10 cellular contexts compared by ENCODE assay signal in genomic region chr7:27172388-27172774, GRCh38. TPM values are rescaled to one million over a fixed set of nuclear protein-coding genes. Genes with fewer than 3 reads are reported as not detected.
DNase-seq lines count a peak whose midpoint lies in the region; ATAC-seq and TF ChIP-seq lines count a peak whose summit lies in the region.
"Had no signal": no experiment of that assay in that cellular context is flagged by ENCODE, and none has a peak within 500 bp of the region (broad histone marks: within the 10 kb centered on the region; RNA-seq: fewer than 3 reads in every experiment).

No MANE protein-coding gene starts in this region.

- H3K9me3 ChIP-seq in right cardiac atrium (ENCODE audit: control insufficient read depth, low read length) (no peaks in the 10 kb centered on the region), WERI-Rb-1 (ENCODE audit: severe bottlenecking) (peaks cover 8% of the 10 kb centered on the region)

- DNase-seq in right cardiac atrium (peak in 2 of 3 donors; percentile 4 to 11), left ventricle myocardium superior (no peak), WERI-Rb-1 (no peak), lower leg skin (ENCODE audit: low spot score in 2 of 2) (peak in 1 of 2 donors; percentile 88), inferior parietal cortex (ENCODE audit: extremely low spot score) (no peak), GM10266 (ENCODE audit: extremely low spot score) (no peak)
- DNase-seq: T-helper 9 cell had no signal

- H3K4me3 ChIP-seq in right cardiac atrium (ENCODE audit: low read length) (no peak overlapping the region), WERI-Rb-1 (ENCODE audit: low read depth, low read length) (peak overlapping the region; percentile 53), lower leg skin (ENCODE audit: low read depth, poor library complexity, severe bottlenecking) (peak overlapping the region; percentile 64), urinary bladder (ENCODE audit: low read depth, low read length) (peak overlapping the region; percentile 83)
- H3K4me3 ChIP-seq: GM12878 had no signal

- intact Hi-C loops in right cardiac atrium (cut with DNase I) = no loop called here
- intact Hi-C loops in left ventricle myocardium superior (cut with micrococcal nuclease) = no loop called here
- intact Hi-C loops in lower leg skin (cut with DNase I; ENCODE audit: low total_unique reads) = no loop called here

- TF ChIP-seq CTCF in WERI-Rb-1 (IDR thresholded peaks at IDR 0.05; ENCODE audit: low read depth, low read length) = no peak
- TF ChIP-seq CTCF in lower leg skin (IDR thresholded peaks at IDR 0.05) = no peak
- no peak for TF ChIP-seq CTCF in GM10266 (IDR thresholded peaks at IDR 0.05; ENCODE audit: control insufficient read depth, insufficient read depth, low read depth, missing control alignments)

- no peak for ATAC-seq in right cardiac atrium
- no peak for ATAC-seq in left ventricle myocardium superior
- no peak for ATAC-seq in GM19324 (IDR thresholded peaks at IDR 0.05; ENCODE audit: low FRiP score, unreplicated experiment)

- no peak overlapping the region for H3K27ac ChIP-seq in right cardiac atrium (ENCODE audit: low read length)
- H3K27ac ChIP-seq in WERI-Rb-1 = no peak overlapping the region
- peak overlapping the region; percentile 87 for H3K27ac ChIP-seq in urinary bladder (ENCODE audit: low read depth)

- H3K27me3 ChIP-seq in right cardiac atrium (ENCODE audit: control insufficient read depth, insufficient read depth) (no peaks in the 10 kb centered on the region), WERI-Rb-1 (ENCODE audit: insufficient read depth, low read depth, severe bottlenecking) (peaks cover 70% of the 10 kb centered on the region)

- TF ChIP-seq POLR2A in lower leg skin (IDR thresholded peaks at IDR 0.05) = no peak

- H3K36me3 ChIP-seq in WERI-Rb-1 = no peaks in the 10 kb centered on the region
- peaks cover 2% of the 10 kb centered on the region for H3K36me3 ChIP-seq in urinary bladder (ENCODE audit: insufficient read depth)

- H3K4me1 ChIP-seq in right cardiac atrium (ENCODE audit: control insufficient read depth, insufficient read depth, low read length) = no peaks in the 10 kb centered on the region
- H3K4me1 ChIP-seq in urinary bladder (ENCODE audit: insufficient read depth) = no peaks in the 10 kb centered on the region

- 10% methylated on average over 10 of the region's 10 CpGs for WGBS in right cardiac atrium
- 15 to 19% methylated on average over 10 of the region's 10 CpGs for WGBS in lower leg skin, 2 donors
- 11% methylated on average over 10 of the region's 10 CpGs for WGBS in urinary bladder

RNA-seq across cellular contexts. Expression of gene HOXA10, which starts 1.7 kb away (rescaled TPM):
- total RNA-seq in right cardiac atrium (not detected), left ventricle myocardium superior (not detected), lower leg skin (10 to 100 TPM in 1 of 4 donors, 1 to 10 TPM in 3; 4.9 to 11.2 (median 6.7) TPM), urinary bladder (23.2 TPM)
- polyA plus RNA-seq in right cardiac atrium (not detected), urinary bladder (44.9 TPM)
- total RNA-seq: GM12878 had no signal
- polyA plus RNA-seq: GM12878 had no signal

RNA-seq across cellular contexts. Expression of gene HOXA9, which starts 7.0 kb away (rescaled TPM):
- total RNA-seq in right cardiac atrium (not detected), left ventricle myocardium superior (not detected), lower leg skin (10 to 100 TPM; 43.1 to 50.1 (median 46.9) TPM), urinary bladder (19.8 TPM)
- polyA plus RNA-seq in right cardiac atrium (not detected), urinary bladder (20.5 TPM)
- total RNA-seq: GM12878 had no signal
- polyA plus RNA-seq: GM12878 had no signal

RNA-seq across cellular contexts. Expression of gene HOXA11, which starts 12.7 kb away (rescaled TPM):
- total RNA-seq in right cardiac atrium = not detected
- not detected for polyA plus RNA-seq in right cardiac atrium
- not detected for total RNA-seq in left ventricle myocardium superior
- total RNA-seq in lower leg skin = 1 to 10 TPM in 2 of 4 donors, under 1 TPM in 1, not detected in 1; 0.27 to 1.4 (median 1.0) TPM
- 9.3 TPM for total RNA-seq in urinary bladder
- polyA plus RNA-seq in urinary bladder = 39.1 TPM
- total RNA-seq: GM12878 had no signal
- polyA plus RNA-seq: GM12878 had no signal

RNA-seq across cellular contexts. Expression of gene HOXA7, which starts 15.9 kb away (rescaled TPM):
- total RNA-seq in right cardiac atrium (not detected), left ventricle myocardium superior (not detected), lower leg skin (10 to 100 TPM; 10.0 to 26.1 (median 18.1) TPM), urinary bladder (3.7 TPM)
- polyA plus RNA-seq in right cardiac atrium (0.11 TPM), urinary bladder (14.2 TPM)
- total RNA-seq: GM12878 had no signal
- polyA plus RNA-seq: GM12878 had no signal

RNA-seq across cellular contexts. Expression of gene HOXA3, which starts 20.0 kb away (rescaled TPM):
- 1 to 10 TPM in 1 of 4 donors, under 1 TPM in 3; 0.28 to 1.3 (median 0.43) TPM for total RNA-seq in right cardiac atrium
- polyA plus RNA-seq in right cardiac atrium = 1.0 TPM
- 0.72 TPM for total RNA-seq in left ventricle myocardium superior
- 10 to 100 TPM in 2 of 4 donors, 1 to 10 TPM in 2; 4.9 to 20.2 (median 13.2) TPM for total RNA-seq in lower leg skin
- 9.0 TPM for total RNA-seq in urinary bladder
- polyA plus RNA-seq in urinary bladder = 11.4 TPM
- total RNA-seq: GM12878 had no signal

Comparison
In these comparisons a context has a peak if more than half of its experiments do, and no peak if none do; other contexts are left out.
1. DNase-seq: peak in right cardiac atrium (2 of 3); none in left ventricle myocardium superior (single experiment), WERI-Rb-1 (single experiment), inferior parietal cortex (single experiment) and GM10266 (single experiment).
2. RNA of gene HOXA9, which starts 7.0 kb away (total RNA-seq): 43.1 to 50.1 TPM in lower leg skin and 19.8 TPM in urinary bladder (single experiment); not detected in right cardiac atrium and not detected in left ventricle myocardium superior (single experiment); every median in the first group is over 10 times any median in the second.